In genomic region chr3:159837725-159838124, GRCh38 we compare ENCODE assay signal across 20 cellular contexts. TPM values are rescaled to one million over a fixed set of nuclear protein-coding genes. Genes with fewer than 3 reads are reported as not detected.
A peak's percentile ranks its signal among the peaks of the same experiment; 100 is the strongest.
DNase-seq lines count a peak whose midpoint lies in the region; ATAC-seq, FAIRE-seq and TF ChIP-seq lines count a peak whose summit lies in the region.
"Had no signal": no experiment of that assay in that cellular context is flagged by ENCODE, and none has a peak within 500 bp of the region (broad histone marks: within the 10 kb centered on the region; RNA-seq: fewer than 3 reads in every experiment).

No MANE protein-coding gene starts in this region.

- no peak for TF ChIP-seq CTCF in heart right ventricle (IDR thresholded peaks at IDR 0.05)
- no peak for TF ChIP-seq CTCF in endothelial cell of umbilical vein (IDR thresholded peaks at IDR 0.05; ENCODE audit: extremely low read depth in 1 of 2, insufficient read depth in 1 of 2, low read depth in 1 of 2, low read length in 2 of 2)
- TF ChIP-seq CTCF in neural crest cell (conservative IDR thresholded peaks at IDR 0.05): no peak
- no peak for TF ChIP-seq CTCF in transverse colon (IDR thresholded peaks at IDR 0.05)

- no peak overlapping the region for H3K4me2 ChIP-seq in endothelial cell of umbilical vein (ENCODE audit: insufficient read depth, low read length)
- H3K4me2 ChIP-seq: PC-9 had no signal

- FAIRE-seq in endothelial cell of umbilical vein (lab: Jason Lieb, UNC): no peak
- FAIRE-seq: frontal cortex, GM18507 had no signal

- no peak overlapping the region for H3K9ac ChIP-seq in endothelial cell of umbilical vein (replicated peaks; ENCODE audit: extremely low read depth, insufficient read depth, low read length)

- H3K4me1 ChIP-seq in heart right ventricle (peaks cover 10 to 70% (median 52%) of the 10 kb centered on the region in 9 donors), endothelial cell of umbilical vein (ENCODE audit: control insufficient read depth, extremely low read depth, insufficient read depth, low read length) (peaks cover 39% of the 10 kb centered on the region), transverse colon (peaks cover 0 to 33% (median under 1%) of the 10 kb centered on the region in 4 donors)

- no peaks in the 10 kb centered on the region for H3K9me3 ChIP-seq in heart right ventricle
- H3K9me3 ChIP-seq in endothelial cell of umbilical vein (replicated peaks; ENCODE audit: control insufficient read depth, insufficient read depth, low read length): no peaks in the 10 kb centered on the region
- H3K9me3 ChIP-seq in transverse colon: no peaks in the 10 kb centered on the region

- TF ChIP-seq POLR2A in endothelial cell of umbilical vein (IDR thresholded peaks at IDR 0.05; ENCODE audit: low read depth, low read length) (no peak), transverse colon (IDR thresholded peaks at IDR 0.05) (no peak)

- CTCF ChIA-PET in endothelial cell of umbilical vein (lab: Charles Lee): interaction anchor here (1.6 to 4.0 kb wide), 4 partner anchors 9 to 16 kb away, joined by 5 to 33 read pairs (median 12); no protein-coding TSS in a partner anchor

- H3K4me3 ChIP-seq in heart right ventricle: no peak overlapping the region
- H3K4me3 ChIP-seq in endothelial cell of umbilical vein (replicated peaks in 1 of 3; ENCODE audit: insufficient read depth in 1 of 3, low read depth in 1 of 3, low read length in 3 of 3): no peak overlapping the region
- H3K4me3 ChIP-seq in transverse colon: no peak overlapping the region
- H3K4me3 ChIP-seq: PC-9, skin epidermis had no signal

- no peaks in the 10 kb centered on the region for H3K9me3 Mint-ChIP-seq in neural crest cell
- H3K9me3 Mint-ChIP-seq: activated CD8-positive, alpha-beta T cell treated with anti-CD3 and anti-CD28 coated beads for 36 hours; activated naive CD8-positive, alpha-beta T cell treated with anti-CD3 and anti-CD28 coated beads, Interleukin-2, amount 50 U/mL, for 24 hours; activated T-cell treated with anti-CD3 and anti-CD28 coated beads, Interleukin-2, amount 50 U/mL, for 72 hours; immature natural killer cell had no signal

- no peak overlapping the region for H2AFZ ChIP-seq in endothelial cell of umbilical vein (ENCODE audit: low read depth, low read length)
- H2AFZ ChIP-seq: PC-9 had no signal

- POLR2A ChIA-PET in endothelial cell of umbilical vein (lab: Charles Lee): interaction anchor here (2.4 kb wide), 1 partner anchor 16 kb away, joined by 53 read pairs; no protein-coding TSS in a partner anchor

- DNase-seq in heart right ventricle: no peak
- no peak for DNase-seq in left ventricle myocardium superior
- DNase-seq in endothelial cell of umbilical vein (ENCODE audit: low read depth, low spot score): no peak
- no peak for DNase-seq in neural crest cell (ENCODE audit: low read depth, low spot score)
- DNase-seq in transverse colon: no peak
- DNase-seq: activated CD8-positive, alpha-beta T cell treated with anti-CD3 and anti-CD28 coated beads for 36 hours; activated naive CD8-positive, alpha-beta T cell treated with anti-CD3 and anti-CD28 coated beads, Interleukin-2, amount 50 U/mL, for 24 hours; activated T-cell treated with anti-CD3 and anti-CD28 coated beads, Interleukin-2, amount 50 U/mL, for 72 hours; immature natural killer cell; KBM-7; NCI-H1092; NCI-H69; occipital lobe; PC-9 had no signal

- dilution Hi-C loops in endothelial cell of umbilical vein (cut with MboI; ENCODE audit: extremely low pct_ligation_motif_present, low sequenced_read_pairs): no loop called here

- in situ Hi-C loops in transverse colon (cut with MboI; ENCODE audit: low pct_ligation_motif_present in 1 of 4, low pct_unique_long_range_greater_than_20kb in 1 of 4, low sequenced_read_pairs in 3 of 4): no loop called here

- no TSS peak for BruUV-seq in endothelial cell of umbilical vein (replicated peaks; lab: Mats Ljungman, UMichigan)

- no peak for TF ChIP-seq EP300 in transverse colon (IDR thresholded peaks at IDR 0.05; ENCODE audit: low read depth)

- H3K36me3 ChIP-seq in heart right ventricle: no peaks in the 10 kb centered on the region
- no peaks in the 10 kb centered on the region for H3K36me3 ChIP-seq in endothelial cell of umbilical vein (ENCODE audit: control insufficient read depth in 2 of 2, extremely low read depth in 1 of 2, insufficient read depth in 2 of 2, low read length in 2 of 2)
- H3K36me3 ChIP-seq in transverse colon: no peaks in the 10 kb centered on the region

- H3K27me3 Mint-ChIP-seq in neural crest cell (ENCODE audit: low read depth): no peaks in the 10 kb centered on the region

- H3K4me1 Mint-ChIP-seq in neural crest cell: peaks cover 57% of the 10 kb centered on the region
- H3K4me1 Mint-ChIP-seq: immature natural killer cell had no signal

- peak overlapping the region; percentile 20 for H3K4me3 Mint-ChIP-seq in neural crest cell
- H3K4me3 Mint-ChIP-seq: activated CD8-positive, alpha-beta T cell treated with anti-CD3 and anti-CD28 coated beads for 36 hours; activated naive CD8-positive, alpha-beta T cell treated with anti-CD3 and anti-CD28 coated beads, Interleukin-2, amount 50 U/mL, for 24 hours; activated T-cell treated with anti-CD3 and anti-CD28 coated beads, Interleukin-2, amount 50 U/mL, for 72 hours; immature natural killer cell had no signal

- H4K20me1 ChIP-seq in endothelial cell of umbilical vein (replicated peaks; ENCODE audit: control insufficient read depth, extremely low read depth, insufficient read depth, low read length): no peaks in the 10 kb centered on the region

- no peak overlapping the region for H3K27ac Mint-ChIP-seq in neural crest cell (ENCODE audit: unreplicated experiment)
- H3K27ac Mint-ChIP-seq: activated CD8-positive, alpha-beta T cell treated with anti-CD3 and anti-CD28 coated beads for 36 hours; activated naive CD8-positive, alpha-beta T cell treated with anti-CD3 and anti-CD28 coated beads, Interleukin-2, amount 50 U/mL, for 24 hours; activated T-cell treated with anti-CD3 and anti-CD28 coated beads, Interleukin-2, amount 50 U/mL, for 72 hours; immature natural killer cell had no signal

- H3K36me3 Mint-ChIP-seq in neural crest cell (ENCODE audit: low read depth): no peaks in the 10 kb centered on the region
- H3K36me3 Mint-ChIP-seq: immature natural killer cell had no signal

- intact Hi-C loops in heart right ventricle (cut with DNase I) (no loop called here), left ventricle myocardium superior (cut with micrococcal nuclease) (no loop called here), endothelial cell of umbilical vein (cut with micrococcal nuclease) (loop anchor here (1.0 kb wide), 1 partner anchor 15 kb away; no protein-coding TSS in a partner anchor), transverse colon (cut with DNase I; ENCODE audit: low total_unique reads) (no loop called here)

- peak in 2 of 8 donors; percentile 12 to 19 for ATAC-seq in heart right ventricle
- ATAC-seq in left ventricle myocardium superior: no peak
- ATAC-seq in HG02642 (IDR thresholded peaks at IDR 0.05; ENCODE audit: poor library complexity, unreplicated experiment): no peak
- no peak for ATAC-seq in HG02852 (IDR thresholded peaks at IDR 0.05; ENCODE audit: unreplicated experiment)
- no peak for ATAC-seq in HG02588 (IDR thresholded peaks at IDR 0.05; ENCODE audit: unreplicated experiment)
- ATAC-seq: activated CD8-positive, alpha-beta T cell treated with anti-CD3 and anti-CD28 coated beads for 36 hours; activated naive CD8-positive, alpha-beta T cell treated with anti-CD3 and anti-CD28 coated beads, Interleukin-2, amount 50 U/mL, for 24 hours; activated T-cell treated with anti-CD3 and anti-CD28 coated beads, Interleukin-2, amount 50 U/mL, for 72 hours had no signal

- H3K79me2 ChIP-seq in endothelial cell of umbilical vein (ENCODE audit: control insufficient read depth, insufficient read depth, low read length): peaks cover 77% of the 10 kb centered on the region

- peak overlapping the region; percentile 41 to 88 (median 74) for H3K27ac ChIP-seq in heart right ventricle
- H3K27ac ChIP-seq in endothelial cell of umbilical vein (ENCODE audit: insufficient read depth, low read depth, low read length): peak overlapping the region; percentile 62
- peak overlapping the region; percentile 66 to 85 (median 78) for H3K27ac ChIP-seq in transverse colon

- H3K27me3 ChIP-seq in heart right ventricle (no peaks in the 10 kb centered on the region), endothelial cell of umbilical vein (ENCODE audit: control insufficient read depth in 2 of 2, insufficient read depth in 2 of 2, low read length in 2 of 2) (no peaks in the 10 kb centered on the region), transverse colon (no peaks in the 10 kb centered on the region)

- WGBS in heart right ventricle, 2 donors: 44 to 50% methylated on average over 3 of the region's 3 CpGs
- WGBS in transverse colon (ENCODE audit: low coverage in 1 of 2), 2 donors: 76% methylated on average over 3 of the region's 3 CpGs; no CpG with 5 or more reads in 1 of the 2 donors

- H3K9me1 ChIP-seq in endothelial cell of umbilical vein (replicated peaks; ENCODE audit: control insufficient read depth, extremely low read depth, insufficient read depth, low read length): no peaks in the 10 kb centered on the region

TF ChIP-seq in endothelial cell of umbilical vein, 7 proteins besides CTCF, POLR2A, EP300 and RAD21 (continues in another document):
- TF ChIP-seq FOS (IDR thresholded peaks at IDR 0.05; ENCODE audit: borderline replicate concordance, insufficient read depth, low read length) (no peak), MYC (IDR thresholded peaks at IDR 0.05; ENCODE audit: low read depth, low read length) (no peak), MAX (IDR thresholded peaks at IDR 0.05; ENCODE audit: insufficient read depth, insufficient read length) (no peak), JUN (IDR thresholded peaks at IDR 0.05; ENCODE audit: borderline replicate concordance, insufficient read depth, insufficient read length, low read depth) (no peak), POLR2AphosphoS5 (IDR thresholded peaks at IDR 0.05; ENCODE audit: insufficient read depth, low read depth, low read length) (no peak)

RNA-seq across cellular contexts. Expression of gene SCHIP1, which starts 1.9 kb away (rescaled TPM):
- total RNA-seq in heart right ventricle (10 to 100 TPM; 35.4 to 66.2 (median 57.9) TPM), left ventricle myocardium superior (56.3 TPM), endothelial cell of umbilical vein (23.1 and 34.5 TPM in 2 replicates), neural crest cell (30.3 and 31.6 TPM in 2 replicates), transverse colon (1 to 10 TPM in 2 of 4 donors, under 1 TPM in 2; 0.20 to 7.5 (median 2.5) TPM)
- polyA plus RNA-seq in heart right ventricle (10 to 100 TPM; 14.8 to 62.5 TPM), endothelial cell of umbilical vein (9.4 and 16.9 TPM in 2 replicates)
- polyA plus RNA-seq in endothelial cell of umbilical vein (2011; cell fraction: cytosol; rRNA removed): 17.9 and 20.5 TPM in 2 replicates
- 44.2 and 53.9 TPM in 2 replicates for polyA plus RNA-seq in endothelial cell of umbilical vein (2011; cell fraction: nucleus; rRNA removed)
- polyA plus RNA-seq in endothelial cell of umbilical vein (2012): 15.5 and 20.4 TPM in 2 replicates
- 19.9 and 28.8 TPM in 2 replicates for polyA minus RNA-seq in endothelial cell of umbilical vein
- not detected for polyA minus RNA-seq in endothelial cell of umbilical vein (2011; cell fraction: cytosol; rRNA and poly(A)+ RNA removed)
- 48.3 and 71.4 TPM in 2 replicates for polyA minus RNA-seq in endothelial cell of umbilical vein (2011; cell fraction: nucleus; rRNA and poly(A)+ RNA removed)
- total RNA-seq: activated CD8-positive, alpha-beta T cell treated with anti-CD3 and anti-CD28 coated beads for 36 hours; activated T-cell treated with anti-CD3 and anti-CD28 coated beads, Interleukin-2, amount 50 U/mL, for 72 hours had no signal
- polyA plus RNA-seq: immature natural killer cell had no signal
